ENCODE assay signal across 25 cellular contexts in genomic region chr4:66972087-66972486, GRCh38.
A peak's percentile ranks its signal among the peaks of the same experiment; 100 is the strongest.
DNase-seq lines count a peak whose midpoint lies in the region; ATAC-seq and TF ChIP-seq lines count a peak whose summit lies in the region.
"Had no signal": no experiment of that assay in that cellular context is flagged by ENCODE, and none has a peak within 500 bp of the region (broad histone marks: within the 10 kb centered on the region; RNA-seq: fewer than 3 reads in every experiment).

No MANE protein-coding gene starts in this region.

- no peak for ATAC-seq in foreskin keratinocyte
- ATAC-seq in GM19023 (IDR thresholded peaks at IDR 0.05; ENCODE audit: unreplicated experiment), result no peak
- ATAC-seq in GM18520 (IDR thresholded peaks at IDR 0.05; ENCODE audit: unreplicated experiment), result no peak
- ATAC-seq: A549; activated CD4-positive, alpha-beta T cell treated with anti-CD3 and anti-CD28 coated beads for 36 hours; natural killer cell had no signal

- no peaks in the 10 kb centered on the region for H3K4me1 ChIP-seq in A673 (ENCODE audit: insufficient read depth, low read length, poor library complexity, severe bottlenecking)
- H3K4me1 ChIP-seq in foreskin keratinocyte, result no peaks in the 10 kb centered on the region
- H3K4me1 ChIP-seq in BE2C, result no peaks in the 10 kb centered on the region
- H3K4me1 ChIP-seq: A549, left ventricle myocardium inferior, vagina had no signal

- in situ Hi-C loops in SK-MEL-5 (cut with HindIII; ENCODE audit: low pct_unique_long_range_greater_than_20kb, low sequenced_read_pairs) (no loop called here), brain microvascular endothelial cell (cut with HindIII; ENCODE audit: low pct_ligation_motif_present, low sequenced_read_pairs) (no loop called here)

- POLR2A ChIA-PET in A673 (lab: Charles Lee; ENCODE audit: low non-redundant PET), result no interaction called here

- H3K27me3 ChIP-seq in A673 (replicated peaks; ENCODE audit: insufficient read depth, low read depth, low read length, poor library complexity) (no peaks in the 10 kb centered on the region), foreskin keratinocyte (no peaks in the 10 kb centered on the region), BE2C (no peaks in the 10 kb centered on the region), brain microvascular endothelial cell (replicated peaks) (no peaks in the 10 kb centered on the region)
- H3K27me3 ChIP-seq: dorsolateral prefrontal cortex, vagina had no signal

- no peak for DNase-seq in A673 (ENCODE audit: low spot score)
- DNase-seq in H4 (ENCODE audit: low spot score), result peak; percentile 21
- peak; percentile 11 for DNase-seq in SK-MEL-5 (ENCODE audit: low read depth, low spot score)
- DNase-seq in foreskin keratinocyte, result no peak
- no peak for DNase-seq in BE2C
- no peak for DNase-seq in brain microvascular endothelial cell
- DNase-seq: activated CD4-positive, alpha-beta T cell treated with anti-CD3 and anti-CD28 coated beads for 36 hours; activated CD8-positive, alpha-beta memory T cell treated with anti-CD3 and anti-CD28 coated beads for 24 hours; activated effector memory CD4-positive, alpha-beta T cell treated with Interleukin-2 at 50 U/mL for 16 hours; activated naive CD8-positive, alpha-beta T cell treated with anti-CD3 and anti-CD28 coated beads for 36 hours; dorsolateral prefrontal cortex; left ventricle myocardium inferior; natural killer cell; NCI-H1048; NCI-H1694 treated with DMSO at 0.1 percent for 48 hours; NCI-H2171; NCI-H524 treated with DMSO at 0.1 percent for 48 hours; RPMI8226; stimulated activated naive CD4-positive, alpha-beta T cell treated with Interleukin-2 at 50 U/mL for 16 hours had no signal

- TF ChIP-seq CTCF in A673 (conservative IDR thresholded peaks at IDR 0.05; ENCODE audit: low read depth, low read length) (peak; percentile 19; the same call in 1 of the 2 replicates), foreskin keratinocyte (conservative IDR thresholded peaks at IDR 0.05) (peak; percentile 32), BE2C (IDR thresholded peaks at IDR 0.05; ENCODE audit: low read depth, low read length) (no peak), brain microvascular endothelial cell (IDR thresholded peaks at IDR 0.05; ENCODE audit: low read depth, low read length, missing control alignments) (no peak)

- BruUV-seq in A673 (replicated peaks; lab: Mats Ljungman, UMichigan), result no TSS peak

- H3K36me3 ChIP-seq in A673 (ENCODE audit: insufficient read depth, low read length, poor library complexity, severe bottlenecking) (no peaks in the 10 kb centered on the region), BE2C (no peaks in the 10 kb centered on the region), brain microvascular endothelial cell (replicated peaks) (no peaks in the 10 kb centered on the region)
- H3K36me3 ChIP-seq: left ventricle myocardium inferior, thoracic aorta, vagina had no signal

- H3K27ac ChIP-seq in A673 (ENCODE audit: low read depth, low read length, poor library complexity, severe bottlenecking) (no peak overlapping the region), foreskin keratinocyte (no peak overlapping the region), brain microvascular endothelial cell (no peak overlapping the region)
- H3K27ac ChIP-seq: A549, dorsolateral prefrontal cortex, HL-60, left ventricle myocardium inferior, thoracic aorta, vagina had no signal

- CTCF ChIA-PET in A673 (lab: Charles Lee), result no interaction called here

- intact Hi-C loops in A673 (cut with micrococcal nuclease; ENCODE audit: unreplicated experiment), result no loop called here

- H3K4me3 ChIP-seq in A673 (ENCODE audit: low read depth, low read length, poor library complexity, severe bottlenecking) (no peak overlapping the region), BE2C (ENCODE audit: low read depth, low read length) (no peak overlapping the region), brain microvascular endothelial cell (ENCODE audit: low read depth, low read length) (no peak overlapping the region)
- H3K4me3 ChIP-seq: A549, dorsolateral prefrontal cortex, left ventricle myocardium inferior, thoracic aorta, vagina had no signal

- H3K9me3 ChIP-seq in A673 (ENCODE audit: low read depth, low read length, poor library complexity, severe bottlenecking), result no peaks in the 10 kb centered on the region
- H3K9me3 ChIP-seq in BE2C, result no peaks in the 10 kb centered on the region
- H3K9me3 ChIP-seq: A549, left ventricle myocardium inferior, thoracic aorta, vagina had no signal

Comparison
In these comparisons a context has a peak if more than half of its experiments do, and no peak if none do; other contexts are left out.
1. DNase-seq: peak in H4 (single experiment) and SK-MEL-5 (single experiment); none in A673 (single experiment), foreskin keratinocyte (0 of 2), BE2C (single experiment) and brain microvascular endothelial cell (single experiment).
2. CTCF ChIP-seq: peak in A673 (single experiment) and foreskin keratinocyte (single experiment); none in BE2C (single experiment) and brain microvascular endothelial cell (single experiment).